In genomic region chr1:39406533-39407478, GRCh38 we compare ENCODE assay signal across 8 cellular contexts.
DNase-seq lines count a peak whose midpoint lies in the region; ATAC-seq and TF ChIP-seq lines count a peak whose summit lies in the region.

No MANE protein-coding gene starts in this region.

- H3K36me3 Mint-ChIP-seq in T-helper 1 cell treated with Interleukin-12 subunit alpha and Interleukin-12 subunit beta and Interleukin-4 antibody, amounts not matched to agents 30 μg/mL and 1 μg/mL, for 36 hours (ENCODE audit: low read depth), result peaks cover 18% of the 10 kb centered on the region
- H3K36me3 Mint-ChIP-seq in activated T-helper 17 cell treated with anti-CD3 and anti-CD28 coated beads, Interleukin-2, amount 50 U/mL, for 72 hours (ENCODE audit: low read depth), result peaks cover 73% of the 10 kb centered on the region

- H3K4me2 ChIP-seq in hepatocyte, result peak overlapping the region; percentile 81

- H3K79me2 ChIP-seq in hepatocyte, result peaks cover 40% of the 10 kb centered on the region

- no peak overlapping the region for H3K4me3 ChIP-seq in hepatocyte
- no peak overlapping the region for H3K4me3 ChIP-seq in stomach

- H3K27me3 ChIP-seq in hepatocyte (no peaks in the 10 kb centered on the region), stomach (no peaks in the 10 kb centered on the region)

- H3K9me3 Mint-ChIP-seq in T-helper 1 cell treated with Interleukin-12 subunit alpha and Interleukin-12 subunit beta and Interleukin-4 antibody, amounts not matched to agents 30 μg/mL and 1 μg/mL, for 36 hours, result no peaks in the 10 kb centered on the region
- H3K9me3 Mint-ChIP-seq in activated T-helper 17 cell treated with anti-CD3 and anti-CD28 coated beads, Interleukin-2, amount 50 U/mL, for 72 hours, result no peaks in the 10 kb centered on the region

- peak overlapping the region; percentile 96 for H3K27ac ChIP-seq in hepatocyte
- peak overlapping the region; percentile 25 to 96 (median 94) for H3K27ac ChIP-seq in stomach

- TF ChIP-seq EP300 in stomach (IDR thresholded peaks at IDR 0.05), result no peak

- H3K27ac Mint-ChIP-seq in T-helper 1 cell treated with Interleukin-12 subunit alpha and Interleukin-12 subunit beta and Interleukin-4 antibody, amounts not matched to agents 30 μg/mL and 1 μg/mL, for 36 hours, result no peak overlapping the region
- no peak overlapping the region for H3K27ac Mint-ChIP-seq in activated T-helper 17 cell treated with anti-CD3 and anti-CD28 coated beads, Interleukin-2, amount 50 U/mL, for 72 hours

- H3K36me3 ChIP-seq in hepatocyte (replicated peaks; ENCODE audit: insufficient read depth, low read depth) (no peaks in the 10 kb centered on the region), stomach (no peaks in the 10 kb centered on the region)

- 76% methylated on average over 7 of the region's 7 CpGs for WGBS in hepatocyte (ENCODE audit: low lambda C conversion rate, missing lambda C conversion rate)
- 61 to 80% (median 76%) methylated on average over 7 of the region's 7 CpGs for WGBS in stomach, 5 donors

- H3K4me1 ChIP-seq in hepatocyte (ENCODE audit: insufficient read depth), result peaks cover 42% of the 10 kb centered on the region
- peaks cover 43 to 69% (median 55%) of the 10 kb centered on the region in 4 donors for H3K4me1 ChIP-seq in stomach

- no peak overlapping the region for H2AFZ ChIP-seq in hepatocyte

- no peak for TF ChIP-seq CTCF in hepatocyte (IDR thresholded peaks at IDR 0.05; ENCODE audit: poor library complexity)
- TF ChIP-seq CTCF in stomach (IDR thresholded peaks at IDR 0.05), result no peak

- no peaks in the 10 kb centered on the region for H3K9me2 ChIP-seq in hepatocyte (replicated peaks; ENCODE audit: insufficient read depth)

- DNase-seq in T-helper 1 cell (no peak), hepatocyte (ENCODE audit: low spot score) (no peak), stomach (no peak), globus pallidus (ENCODE audit: low spot score) (no peak)

- H3K4me1 Mint-ChIP-seq in T-helper 1 cell treated with Interleukin-12 subunit alpha and Interleukin-12 subunit beta and Interleukin-4 antibody, amounts not matched to agents 30 μg/mL and 1 μg/mL, for 36 hours (ENCODE audit: low read depth), result peaks cover 42% of the 10 kb centered on the region
- peaks cover 53% of the 10 kb centered on the region for H3K4me1 Mint-ChIP-seq in activated T-helper 17 cell treated with anti-CD3 and anti-CD28 coated beads, Interleukin-2, amount 50 U/mL, for 72 hours

- peaks cover 17% of the 10 kb centered on the region for H4K20me1 ChIP-seq in hepatocyte (ENCODE audit: insufficient read depth, poor library complexity, severe bottlenecking)

- H3K4me3 Mint-ChIP-seq in T-helper 1 cell treated with Interleukin-12 subunit alpha and Interleukin-12 subunit beta and Interleukin-4 antibody, amounts not matched to agents 30 μg/mL and 1 μg/mL, for 36 hours, result peak overlapping the region; percentile 88
- H3K4me3 Mint-ChIP-seq in activated T-helper 17 cell treated with anti-CD3 and anti-CD28 coated beads, Interleukin-2, amount 50 U/mL, for 72 hours, result peak overlapping the region; percentile 88

- intact Hi-C loops in stomach (cut with DNase I; ENCODE audit: low total_unique reads), result no loop called here

- no peaks in the 10 kb centered on the region for H3K9me3 ChIP-seq in hepatocyte (ENCODE audit: low read depth)
- H3K9me3 ChIP-seq in stomach, result no peaks in the 10 kb centered on the region

- ATAC-seq in activated T-helper 17 cell treated with anti-CD3 and anti-CD28 coated beads, Interleukin-2, amount 50 U/mL, for 72 hours (replicated peaks), result no peak
- ATAC-seq in GM19397 (IDR thresholded peaks at IDR 0.05; ENCODE audit: unreplicated experiment) (no peak), GM19463 (IDR thresholded peaks at IDR 0.05; ENCODE audit: unreplicated experiment) (no peak)

- TF ChIP-seq POLR2A in stomach (IDR thresholded peaks at IDR 0.05), result no peak

- H3K27me3 Mint-ChIP-seq in T-helper 1 cell treated with Interleukin-12 subunit alpha and Interleukin-12 subunit beta and Interleukin-4 antibody, amounts not matched to agents 30 μg/mL and 1 μg/mL, for 36 hours (ENCODE audit: low read depth), result no peaks in the 10 kb centered on the region
- H3K27me3 Mint-ChIP-seq in activated T-helper 17 cell treated with anti-CD3 and anti-CD28 coated beads, Interleukin-2, amount 50 U/mL, for 72 hours, result no peaks in the 10 kb centered on the region
